ENCODE assay signal across 1 cellular context in the genomic region with DNA sequence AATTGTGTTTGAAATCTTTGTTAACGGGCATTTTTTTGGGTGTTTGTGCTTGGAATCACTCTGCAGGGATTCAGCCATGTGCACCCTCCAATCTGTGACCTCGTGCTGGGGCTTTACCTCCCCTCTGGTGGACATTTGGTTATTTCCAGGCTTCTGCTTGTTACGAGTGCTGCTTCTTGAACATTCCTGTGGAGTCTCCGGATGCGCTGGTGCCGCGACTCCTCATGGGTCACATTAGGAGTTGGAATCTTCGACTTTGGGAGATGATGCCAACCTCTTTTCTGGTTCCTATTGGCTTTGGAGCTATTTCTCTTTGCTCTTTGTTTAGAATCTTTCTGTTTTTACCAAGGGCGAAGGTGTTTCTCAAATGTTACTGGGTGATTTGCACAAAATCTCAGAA.
TF ChIP-seq lines count a peak whose summit lies in the region.

No MANE protein-coding gene starts in this region.

TF ChIP-seq in HepG2, 621 proteins besides CTCF, POLR2A, EP300 and RAD21 (continued from another document):
- TF ChIP-seq, protein P1, sequence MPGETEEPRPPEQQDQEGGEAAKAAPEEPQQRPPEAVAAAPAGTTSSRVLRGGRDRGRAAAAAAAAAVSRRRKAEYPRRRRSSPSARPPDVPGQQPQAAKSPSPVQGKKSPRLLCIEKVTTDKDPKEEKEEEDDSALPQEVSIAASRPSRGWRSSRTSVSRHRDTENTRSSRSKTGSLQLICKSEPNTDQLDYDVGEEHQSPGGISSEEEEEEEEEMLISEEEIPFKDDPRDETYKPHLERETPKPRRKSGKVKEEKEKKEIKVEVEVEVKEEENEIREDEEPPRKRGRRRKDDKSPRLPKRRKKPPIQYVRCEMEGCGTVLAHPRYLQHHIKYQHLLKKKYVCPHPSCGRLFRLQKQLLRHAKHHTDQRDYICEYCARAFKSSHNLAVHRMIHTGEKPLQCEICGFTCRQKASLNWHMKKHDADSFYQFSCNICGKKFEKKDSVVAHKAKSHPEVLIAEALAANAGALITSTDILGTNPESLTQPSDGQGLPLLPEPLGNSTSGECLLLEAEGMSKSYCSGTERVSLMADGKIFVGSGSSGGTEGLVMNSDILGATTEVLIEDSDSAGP (CRISPR knock-in tag; IDR thresholded peaks at IDR 0.05; ENCODE audit: borderline replicate concordance), result no peak
- TF ChIP-seq TAF15 (IDR thresholded peaks at IDR 0.05; ENCODE audit: low read depth, low read length, poor library complexity, severe bottlenecking), result no peak
- no peak for TF ChIP-seq ZNF510 (CRISPR knock-in tag; IDR thresholded peaks at IDR 0.05; ENCODE audit: low read depth)
- TF ChIP-seq ZSCAN31 (CRISPR knock-in tag; IDR thresholded peaks at IDR 0.05; ENCODE audit: low read depth), result no peak
- TF ChIP-seq NCOA2 (CRISPR knock-in tag; IDR thresholded peaks at IDR 0.05), result no peak
- TF ChIP-seq NBN (conservative IDR thresholded peaks at IDR 0.05), result no peak
TF ChIP-seq in HepG2: peak in this region for 0.
